Comparison of ENCODE assay signal across 8 cellular contexts in the genomic region with DNA sequence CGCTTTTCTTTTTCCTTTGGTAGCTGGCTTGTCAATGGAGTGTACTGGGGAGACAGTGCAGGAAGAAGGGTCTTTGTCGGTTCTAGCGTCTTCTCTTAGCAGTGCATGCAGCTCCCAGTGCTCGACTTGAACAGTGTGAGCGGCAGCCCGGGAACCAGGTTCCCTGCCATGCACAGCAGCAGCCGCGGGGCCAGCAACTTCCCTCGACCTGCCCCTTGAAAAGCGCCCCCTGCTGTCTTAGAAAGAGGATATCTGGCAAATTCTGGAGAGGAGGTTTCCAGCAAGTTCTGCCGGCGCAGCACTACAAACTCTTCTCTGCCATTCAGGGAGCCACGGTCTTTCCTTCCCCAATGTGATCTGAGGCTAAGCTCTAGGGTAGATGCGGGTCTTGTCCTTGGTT.
DNase-seq lines count a peak whose midpoint lies in the region; ATAC-seq and TF ChIP-seq lines count a peak whose summit lies in the region.

No MANE protein-coding gene starts in this region.

- H3K4me3 ChIP-seq in upper lobe of right lung = no peak overlapping the region

- peak; percentile 86 for ATAC-seq in upper lobe of right lung

- H3K36me3 ChIP-seq in upper lobe of right lung = no peaks in the 10 kb centered on the region

- peak; percentile 1 to 3 for DNase-seq in stimulated activated CD8-positive, alpha-beta memory T cell treated with anti-CD3 and anti-CD28 coated beads, Interleukin-2, amount 100 ng/mL, for 48 hours (ENCODE audit: low read depth in 2 of 2)
- no peak for DNase-seq in stimulated activated CD8-positive, alpha-beta memory T cell treated with anti-CD3 and anti-CD28 coated beads, Interleukin-4, amount 100 ng/mL, for 48 hours
- DNase-seq in OCI-M1 (lab: John Stamatoyannopoulos, UW) = peak; percentile 41
- DNase-seq in germinal center (ENCODE audit: low spot score) = peak; percentile 68
- peak; percentile 73 for DNase-seq in upper lobe of right lung
- no peak for DNase-seq in GM13977 (ENCODE audit: low spot score)
- no peak for DNase-seq in G401 (ENCODE audit: low spot score)
- no peak for DNase-seq in NCI-H226

- H3K27me3 ChIP-seq in upper lobe of right lung = no peaks in the 10 kb centered on the region

- in situ Hi-C loops in GM13977 (cut with MboI; ENCODE audit: low pct_unique_long_range_greater_than_20kb, low sequenced_read_pairs, unreplicated experiment) (no loop called here), G401 (cut with HindIII; ENCODE audit: low sequenced_read_pairs) (no loop called here)

- TF ChIP-seq CTCF in upper lobe of right lung (IDR thresholded peaks at IDR 0.05) = peak; percentile 33
- TF ChIP-seq CTCF in GM13977 (IDR thresholded peaks at IDR 0.05; ENCODE audit: extremely low read depth, insufficient read depth, missing control alignments) = no peak

- intact Hi-C loops in upper lobe of right lung (cut with DNase I) = no loop called here

- H3K27ac ChIP-seq in upper lobe of right lung = no peak overlapping the region

- H3K4me1 ChIP-seq in upper lobe of right lung = no peaks in the 10 kb centered on the region

- H3K9me3 ChIP-seq in upper lobe of right lung = peaks cover under 1% of the 10 kb centered on the region

Comparison
In these comparisons a context has a peak if more than half of its experiments do, and no peak if none do; other contexts are left out.
1. DNase-seq: peak in stimulated activated CD8-positive, alpha-beta memory T cell treated with anti-CD3 and anti-CD28 coated beads, Interleukin-2, amount 100 ng/mL, for 48 hours (2 of 2), OCI-M1 (single experiment), germinal center (single experiment) and upper lobe of right lung (single experiment); none in stimulated activated CD8-positive, alpha-beta memory T cell treated with anti-CD3 and anti-CD28 coated beads, Interleukin-4, amount 100 ng/mL, for 48 hours (single experiment), GM13977 (single experiment), G401 (single experiment) and NCI-H226 (single experiment).